In the genomic region with DNA sequence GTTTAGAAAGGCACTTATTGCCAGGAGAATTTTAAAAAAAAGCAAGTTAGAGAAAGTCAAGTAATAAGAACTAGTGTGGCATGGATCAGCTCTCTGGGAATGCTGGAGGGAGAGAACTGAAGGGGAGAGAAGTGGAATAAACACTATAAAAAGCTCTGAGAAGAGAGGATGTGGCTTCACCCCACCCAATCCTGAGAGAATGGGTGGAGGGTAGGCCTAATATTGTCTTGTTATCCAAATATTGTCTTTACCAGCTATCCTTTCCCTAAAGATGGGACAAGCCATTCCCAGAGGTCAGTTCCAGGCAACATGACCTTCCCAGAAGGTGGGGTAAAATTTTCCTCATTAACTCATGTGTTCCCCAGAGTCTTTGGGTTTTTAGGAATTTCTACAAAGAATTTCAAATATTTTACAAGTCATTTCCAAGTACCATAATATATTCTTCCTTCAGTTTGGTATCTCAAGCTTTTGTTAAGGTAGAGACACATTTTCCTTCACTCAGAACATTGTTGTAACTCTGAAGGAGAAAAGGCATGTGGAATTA, we compare ENCODE assay signal across 19 cellular contexts. TPM values are rescaled to one million over a fixed set of nuclear protein-coding genes. Genes with fewer than 3 reads are reported as not detected.
DNase-seq lines count a peak whose midpoint lies in the region; ATAC-seq and TF ChIP-seq lines count a peak whose summit lies in the region.
"Had no signal": no experiment of that assay in that cellular context is flagged by ENCODE, and none has a peak within 500 bp of the region (broad histone marks: within the 10 kb centered on the region; RNA-seq: fewer than 3 reads in every experiment).

No MANE protein-coding gene starts in this region.

- H3K4me3 Mint-ChIP-seq in natural killer cell treated with Interleukin-12 subunit alpha and Interleukin-12 subunit beta and Interleukin-15 and Interleukin-18, amount 100 ng/mL, for 72 hours, result peak overlapping the region; percentile 36
- no peak overlapping the region for H3K4me3 Mint-ChIP-seq in natural killer cell
- no peak overlapping the region for H3K4me3 Mint-ChIP-seq in endothelial cell (ENCODE audit: unreplicated experiment)
- no peak overlapping the region for H3K4me3 Mint-ChIP-seq in osteocyte (ENCODE audit: unreplicated experiment)
- H3K4me3 Mint-ChIP-seq: CD4-positive, alpha-beta memory T cell; GM23338 had no signal

- peak overlapping the region; percentile 97 for H3K27ac Mint-ChIP-seq in natural killer cell treated with Interleukin-12 subunit alpha and Interleukin-12 subunit beta and Interleukin-15 and Interleukin-18, amount 100 ng/mL, for 72 hours
- H3K27ac Mint-ChIP-seq in natural killer cell (no peak overlapping the region), endothelial cell (ENCODE audit: unreplicated experiment) (peak overlapping the region; percentile 4), osteocyte (ENCODE audit: unreplicated experiment) (peak overlapping the region; percentile 72)
- H3K27ac Mint-ChIP-seq: GM23338 had no signal

- no peak for ATAC-seq in natural killer cell treated with Interleukin-12 subunit alpha and Interleukin-12 subunit beta and Interleukin-15 and Interleukin-18, amount 100 ng/mL, for 72 hours
- ATAC-seq in natural killer cell, result no peak
- ATAC-seq: GM23338, K562 had no signal

- H3K36me3 ChIP-seq in effector memory CD4-positive, alpha-beta T cell (ENCODE audit: control insufficient read depth, insufficient read depth, low read length), result no peaks in the 10 kb centered on the region

- H3K27me3 Mint-ChIP-seq in natural killer cell treated with Interleukin-12 subunit alpha and Interleukin-12 subunit beta and Interleukin-15 and Interleukin-18, amount 100 ng/mL, for 72 hours, result no peaks in the 10 kb centered on the region
- H3K27me3 Mint-ChIP-seq in natural killer cell (ENCODE audit: low read depth in 2 of 2) (no peaks in the 10 kb centered on the region), endothelial cell (ENCODE audit: unreplicated experiment) (peaks cover 3% of the 10 kb centered on the region), osteocyte (ENCODE audit: unreplicated experiment) (no peaks in the 10 kb centered on the region)
- H3K27me3 Mint-ChIP-seq: CD4-positive, alpha-beta memory T cell had no signal

- no peaks in the 10 kb centered on the region for H3K27me3 ChIP-seq in effector memory CD4-positive, alpha-beta T cell (replicated peaks; ENCODE audit: control insufficient read depth, insufficient read depth, low read length, poor library complexity, severe bottlenecking)

- H3K9me3 Mint-ChIP-seq in natural killer cell treated with Interleukin-12 subunit alpha and Interleukin-12 subunit beta and Interleukin-15 and Interleukin-18, amount 100 ng/mL, for 72 hours, result peaks cover 5% of the 10 kb centered on the region
- H3K9me3 Mint-ChIP-seq in natural killer cell (no peaks in the 10 kb centered on the region), endothelial cell (ENCODE audit: unreplicated experiment) (no peaks in the 10 kb centered on the region), osteocyte (ENCODE audit: unreplicated experiment) (peaks cover 17% of the 10 kb centered on the region)

- no peaks in the 10 kb centered on the region for H3K9me3 ChIP-seq in effector memory CD4-positive, alpha-beta T cell (ENCODE audit: control insufficient read depth, low read length)

- no peak overlapping the region for H3K27ac ChIP-seq in effector memory CD4-positive, alpha-beta T cell (ENCODE audit: insufficient read depth, low read length, poor library complexity, severe bottlenecking)
- H3K27ac ChIP-seq: HL-60, PC-9 had no signal

- H3K4me1 ChIP-seq in effector memory CD4-positive, alpha-beta T cell (ENCODE audit: control insufficient read depth, insufficient read depth, low read length, poor library complexity, severe bottlenecking), result no peaks in the 10 kb centered on the region

- H3K4me3 ChIP-seq in effector memory CD4-positive, alpha-beta T cell (ENCODE audit: insufficient read depth, low read depth, low read length, poor library complexity, severe bottlenecking), result no peak overlapping the region
- H3K4me3 ChIP-seq: GM23338, K562, PC-9 had no signal

- H3K4me1 Mint-ChIP-seq in natural killer cell treated with Interleukin-12 subunit alpha and Interleukin-12 subunit beta and Interleukin-15 and Interleukin-18, amount 100 ng/mL, for 72 hours (ENCODE audit: low read depth in 2 of 2), result peaks cover 51 to 55% of the 10 kb centered on the region in 2 donors
- H3K4me1 Mint-ChIP-seq in natural killer cell (peaks cover 0 to 4% of the 10 kb centered on the region in 2 donors), endothelial cell (ENCODE audit: unreplicated experiment) (peaks cover 22% of the 10 kb centered on the region), osteocyte (ENCODE audit: unreplicated experiment) (peaks cover 22% of the 10 kb centered on the region)
- H3K4me1 Mint-ChIP-seq: CD4-positive, alpha-beta memory T cell had no signal

- intact Hi-C loops in natural killer cell (cut with micrococcal nuclease), result no loop called here

- TF ChIP-seq CTCF in natural killer cell (IDR thresholded peaks at IDR 0.05) (no peak), endothelial cell (IDR thresholded peaks at IDR 0.05; ENCODE audit: unreplicated experiment) (no peak), osteocyte (IDR thresholded peaks at IDR 0.05) (no peak)

- peaks cover 47% of the 10 kb centered on the region for H3K36me3 Mint-ChIP-seq in natural killer cell treated with Interleukin-12 subunit alpha and Interleukin-12 subunit beta and Interleukin-15 and Interleukin-18, amount 100 ng/mL, for 72 hours
- no peaks in the 10 kb centered on the region for H3K36me3 Mint-ChIP-seq in natural killer cell
- H3K36me3 Mint-ChIP-seq in endothelial cell (ENCODE audit: low read depth, unreplicated experiment), result peaks cover 46% of the 10 kb centered on the region
- no peaks in the 10 kb centered on the region for H3K36me3 Mint-ChIP-seq in osteocyte (ENCODE audit: unreplicated experiment)
- H3K36me3 Mint-ChIP-seq: CD4-positive, alpha-beta memory T cell had no signal

- no peak for DNase-seq in natural killer cell treated with Interleukin-12 subunit alpha and Interleukin-12 subunit beta and Interleukin-15 and Interleukin-18, amount 100 ng/mL, for 72 hours (ENCODE audit: low spot score)
- no peak for DNase-seq in natural killer cell
- DNase-seq in endothelial cell (ENCODE audit: low spot score), result no peak
- no peak for DNase-seq in osteocyte (ENCODE audit: extremely low spot score, unreplicated experiment)
- DNase-seq in effector memory CD4-positive, alpha-beta T cell, result no peak
- no peak for DNase-seq in Ammon's horn (ENCODE audit: low spot score)
- DNase-seq in activated T-cell treated with anti-CD3 and anti-CD28 coated beads, Interleukin-2, amount 50 U/mL, for 1 hour, result no peak
- no peak for DNase-seq in NCI-H2196 (lab: John Stamatoyannopoulos, UW; ENCODE audit: unreplicated experiment)
- DNase-seq: CD4-positive, alpha-beta memory T cell; DMS79; NCI-H1048; NCI-H146; NCI-H2081 treated with DMSO at 0.1 percent for 48 hours; NCI-H226; NCI-H526 treated with DMSO at 0.1 percent for 48 hours; PC-9 had no signal

RNA-seq across cellular contexts. Expression of a gene that starts 42.4 kb away (rescaled TPM):
- 100 to 1,000 TPM in 1 of 2 donors, 10 to 100 TPM in 1; 56.4 to 111 TPM for total RNA-seq in natural killer cell treated with Interleukin-12 subunit alpha and Interleukin-12 subunit beta and Interleukin-15 and Interleukin-18, amount 100 ng/mL, for 72 hours
- total RNA-seq in natural killer cell (1 to 10 TPM; 1.3 to 6.2 (median 3.1) TPM), endothelial cell (ENCODE audit: unreplicated experiment) (102 TPM), osteocyte (1.2 and 1.5 TPM in 2 replicates)
- total RNA-seq: PC-9 had no signal

Comparison
In these comparisons a context has a peak if more than half of its experiments do, and no peak if none do; other contexts are left out.
1. H3K27ac Mint-ChIP-seq: peak in natural killer cell treated with Interleukin-12 subunit alpha and Interleukin-12 subunit beta and Interleukin-15 and Interleukin-18, amount 100 ng/mL, for 72 hours (2 of 2), endothelial cell (single experiment) and osteocyte (single experiment); none in natural killer cell (0 of 2).
2. RNA of a gene that starts 42.4 kb away (total RNA-seq): 56.4 to 111 TPM in natural killer cell treated with Interleukin-12 subunit alpha and Interleukin-12 subunit beta and Interleukin-15 and Interleukin-18, amount 100 ng/mL, for 72 hours and 102 TPM in endothelial cell (single experiment); 1.3 to 6.2 TPM in natural killer cell and 1.2 to 1.5 TPM in osteocyte; every median in the first group is over 4 times any median in the second.